Comparison of ENCODE assay signal across 12 cellular contexts in the genomic region with DNA sequence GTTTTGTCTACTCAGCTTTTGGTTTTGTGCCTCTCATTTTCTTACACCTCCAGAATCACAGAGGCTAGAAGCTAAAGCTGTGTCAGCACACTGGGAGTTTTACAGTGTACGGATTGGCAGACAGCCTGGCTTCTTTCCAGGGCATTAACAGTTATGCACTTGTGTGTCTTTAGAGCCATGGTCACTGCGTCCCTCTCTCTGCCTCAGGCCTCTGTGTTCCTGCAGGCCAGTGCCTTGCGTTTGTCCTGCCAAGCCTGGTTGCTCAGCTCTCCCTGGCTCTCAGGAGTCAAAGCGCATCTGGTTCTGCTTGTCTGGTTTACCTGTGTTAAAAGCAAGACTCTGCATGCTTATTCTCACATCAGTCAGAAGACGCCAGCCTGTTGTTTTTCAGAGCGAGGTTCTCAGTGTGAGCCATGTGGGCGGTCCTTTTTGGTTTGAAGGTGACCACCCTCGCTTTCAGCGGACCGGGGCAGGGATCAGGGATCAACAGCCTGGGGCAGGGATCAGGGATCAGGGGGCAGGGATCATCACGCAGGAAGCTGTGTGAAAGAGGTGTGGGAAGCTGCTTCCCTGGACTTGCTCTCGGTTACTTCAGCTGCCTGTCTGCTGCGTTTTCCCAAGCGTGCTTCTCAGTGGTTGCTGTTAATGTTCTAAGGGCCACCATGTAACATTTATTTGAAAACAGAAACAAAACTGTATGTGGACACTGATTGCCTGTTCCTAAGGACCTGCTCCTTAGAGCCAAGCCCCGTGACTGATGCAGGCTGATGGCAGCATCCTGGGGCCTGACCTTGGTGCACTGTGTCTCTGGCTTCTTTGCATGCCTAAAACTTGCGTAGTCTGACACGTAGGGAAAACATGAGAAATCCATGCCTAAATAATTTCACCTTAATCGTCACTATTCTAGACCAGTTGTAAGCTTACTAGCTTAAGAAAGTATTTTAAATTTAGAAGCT.
DNase-seq lines count a peak whose midpoint lies in the region; ATAC-seq, FAIRE-seq and TF ChIP-seq lines count a peak whose summit lies in the region.
"Had no signal": no experiment of that assay in that cellular context is flagged by ENCODE, and none has a peak within 500 bp of the region (broad histone marks: within the 10 kb centered on the region; RNA-seq: fewer than 3 reads in every experiment).

No MANE protein-coding gene starts in this region.

- peak overlapping the region; percentile 95 to 97 (median 96) for H3K27ac Mint-ChIP-seq in nephron

- POLR2A ChIA-PET in A549 (lab: Yijun Ruan, JAX) = no interaction called here

- TF ChIP-seq CTCF in A549 (IDR thresholded peaks at IDR 0.05) = no peak
- TF ChIP-seq CTCF in adrenal gland (IDR thresholded peaks at IDR 0.05) = no peak
- TF ChIP-seq CTCF in heart right ventricle (IDR thresholded peaks at IDR 0.05) = no peak
- no peak for TF ChIP-seq CTCF in nephron (IDR thresholded peaks at IDR 0.05; ENCODE audit: unreplicated experiment in 3 of 3)

- H3K9me3 ChIP-seq in A549 (no peaks in the 10 kb centered on the region), adrenal gland (replicated peaks in 1 of 3) (no peaks in the 10 kb centered on the region), heart right ventricle (no peaks in the 10 kb centered on the region)
- H3K9me3 ChIP-seq: uterus had no signal

- intact Hi-C loops in adrenal gland (cut with DNase I) = no loop called here
- intact Hi-C loops in heart right ventricle (cut with DNase I) = no loop called here

- DNase-seq in A549 (ENCODE audit: low read depth in 1 of 2, low spot score in 1 of 2) (no peak), adrenal gland (peak; percentile 51 to 93 (median 78)), heart right ventricle (peak; percentile 30 to 58), HK-2 (ENCODE audit: unreplicated experiment) (no peak), HUDEP-2 (lab: John Stamatoyannopoulos, UW; ENCODE audit: unreplicated experiment in 76 of 76) (no peak)
- no peak for DNase-seq in stimulated activated CD4-positive, alpha-beta T cell treated with anti-CD3 and anti-CD28 coated beads, Interleukin-15, amount 100 ng/mL, for 24 hours
- DNase-seq: effector CD8-positive, alpha-beta T cell; NCI-H2171; uterus had no signal

- H3K4me1 ChIP-seq in A549 (no peaks in the 10 kb centered on the region; the same call in 2 of the 3 replicates), adrenal gland (replicated peaks in 1 of 2) (peaks cover 11 to 15% of the 10 kb centered on the region in 2 donors), heart right ventricle (peaks cover 0 to 11% (median 3%) of the 10 kb centered on the region in 9 donors)
- H3K4me1 ChIP-seq: uterus had no signal

- H3K4me2 ChIP-seq in A549 = no peak overlapping the region

- no peak; a peak in 1 of 6 replicates for ATAC-seq in A549
- ATAC-seq in heart right ventricle = peak; percentile 61 to 97 (median 92)
- no peak for ATAC-seq in GM18511 (IDR thresholded peaks at IDR 0.05; ENCODE audit: unreplicated experiment)
- ATAC-seq: K562 had no signal

- TF ChIP-seq EP300 in A549 (IDR thresholded peaks at IDR 0.05) = no peak

- 86% methylated on average over 18 of the region's 18 CpGs for WGBS in A549 (ENCODE audit: missing lambda C conversion rate)
- 54 to 69% (median 66%) methylated on average over 16 to 18 of the region's 18 CpGs for WGBS in adrenal gland, 4 donors
- whole genome bisulfite sequencing in heart right ventricle, 2 donors = 79 to 81% methylated on average over 18 of the region's 18 CpGs

- no peaks in the 10 kb centered on the region for H3K36me3 ChIP-seq in adrenal gland (replicated peaks in 1 of 2)
- H3K36me3 ChIP-seq in heart right ventricle = peaks cover 0 to 56% (median under 1%) of the 10 kb centered on the region in 9 donors
- H3K36me3 ChIP-seq: uterus had no signal

- H3K4me3 ChIP-seq in A549 = no peak overlapping the region
- H3K4me3 ChIP-seq in adrenal gland = no peak overlapping the region
- H3K4me3 ChIP-seq in heart right ventricle = no peak overlapping the region
- H3K4me3 ChIP-seq: K562, uterus had no signal

- H3K4me1 Mint-ChIP-seq in nephron = peaks cover 10% of the 10 kb centered on the region

- TF ChIP-seq POLR2A in A549 (IDR thresholded peaks at IDR 0.05; ENCODE audit: low read length) (no peak), adrenal gland (IDR thresholded peaks at IDR 0.05) (no peak)

- H3K27me3 ChIP-seq in adrenal gland (no peaks in the 10 kb centered on the region), heart right ventricle (no peaks in the 10 kb centered on the region)
- H3K27me3 ChIP-seq: uterus had no signal

- no peak for FAIRE-seq in A549 (lab: Jason Lieb, UNC)
- FAIRE-seq: K562 had no signal

- H3K27ac ChIP-seq in A549 (0 out of 6 replicates have a peak overlapping the region, but pooled peaks of 1 of the 2 experiments have one; percentile 10), adrenal gland (peak overlapping the region in 4 of 5 donors; percentile 38 to 86 (median 74)), heart right ventricle (no peak overlapping the region)
- H3K27ac ChIP-seq: uterus had no signal

- no peak for TF ChIP-seq RAD21 in A549 (conservative IDR thresholded peaks at IDR 0.05 in 1 of 2, IDR thresholded peaks at IDR 0.05 in 1 of 2)

- H3K4me3 Mint-ChIP-seq in nephron = no peak overlapping the region

- H3K27me3 Mint-ChIP-seq in nephron (ENCODE audit: low read depth) = no peaks in the 10 kb centered on the region

- CTCF ChIA-PET in A549 (lab: Yijun Ruan, JAX) = interaction anchor here (0.9 to 2.3 kb wide), 3 partner anchors 12 to 241 kb away, joined by 3 to 10 read pairs (median 3); no protein-coding TSS in a partner anchor

- peaks cover 49% of the 10 kb centered on the region for H3K36me3 Mint-ChIP-seq in nephron (ENCODE audit: low read depth)

- H3K9me3 Mint-ChIP-seq in nephron = no peaks in the 10 kb centered on the region

TF ChIP-seq in A549, 52 proteins besides CTCF, POLR2A, EP300 and RAD21:
- TF ChIP-seq EHF (CRISPR knock-in tag; IDR thresholded peaks at IDR 0.05) (no peak), CBX2 (IDR thresholded peaks at IDR 0.05; ENCODE audit: borderline replicate concordance, low read depth) (no peak), MAFK (IDR thresholded peaks at IDR 0.05; ENCODE audit: partially characterized antibody) (peak; percentile 41), SREBF2 (IDR thresholded peaks at IDR 0.05) (no peak), FOXS1 (CRISPR knock-in tag; IDR thresholded peaks at IDR 0.05) (no peak)
TF ChIP-seq in A549: peak in this region for 1.

Comparison
In these comparisons a context has a peak if more than half of its experiments do, and no peak if none do; other contexts are left out.
1. ATAC-seq: peak in heart right ventricle (8 of 8); none in A549 (0 of 2) and GM18511 (single experiment).
2. DNase-seq: peak in adrenal gland (7 of 7) and heart right ventricle (2 of 2); none in A549 (0 of 2), HK-2 (single experiment), stimulated activated CD4-positive, alpha-beta T cell treated with anti-CD3 and anti-CD28 coated beads, Interleukin-15, amount 100 ng/mL, for 24 hours (single experiment) and HUDEP-2 (0 of 76).
3. H3K27ac ChIP-seq: peak in adrenal gland (4 of 5); none in heart right ventricle (0 of 10).